In the genomic region with DNA sequence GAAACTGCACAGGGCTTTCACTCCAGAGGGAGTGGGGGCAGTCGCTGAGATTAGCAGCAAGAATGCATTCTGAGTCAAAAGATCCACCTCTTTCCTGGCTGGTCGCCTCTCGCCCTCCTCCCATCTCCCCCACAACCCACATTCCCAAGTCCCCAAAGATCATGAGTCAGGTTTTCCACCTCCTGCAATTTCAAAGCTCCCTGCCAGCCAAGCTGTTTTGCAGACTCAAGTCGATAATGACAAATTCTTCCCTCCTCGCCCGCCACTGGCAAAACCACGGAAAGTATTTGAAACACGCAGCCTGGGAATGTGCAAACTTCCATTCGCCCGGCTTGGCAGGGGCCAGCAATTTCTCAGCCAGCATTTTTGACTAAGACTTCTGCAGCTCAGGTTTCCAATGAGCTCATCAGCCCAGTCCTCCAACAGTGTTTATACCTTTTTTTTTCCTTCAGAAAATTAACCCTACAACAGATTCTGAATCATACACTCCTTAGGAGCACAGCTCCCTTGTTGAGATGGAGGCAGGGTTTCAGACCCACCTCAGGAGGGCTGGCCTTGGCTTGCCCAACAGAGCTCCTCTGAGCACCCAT, we compare ENCODE assay signal across 1 cellular context.
TF ChIP-seq lines count a peak whose summit lies in the region.

No MANE protein-coding gene starts in this region.

TF ChIP-seq in IMR-90, 13 proteins besides CTCF, POLR2A, EP300 and RAD21 (continued from another document):
- TF ChIP-seq, protein P1, sequence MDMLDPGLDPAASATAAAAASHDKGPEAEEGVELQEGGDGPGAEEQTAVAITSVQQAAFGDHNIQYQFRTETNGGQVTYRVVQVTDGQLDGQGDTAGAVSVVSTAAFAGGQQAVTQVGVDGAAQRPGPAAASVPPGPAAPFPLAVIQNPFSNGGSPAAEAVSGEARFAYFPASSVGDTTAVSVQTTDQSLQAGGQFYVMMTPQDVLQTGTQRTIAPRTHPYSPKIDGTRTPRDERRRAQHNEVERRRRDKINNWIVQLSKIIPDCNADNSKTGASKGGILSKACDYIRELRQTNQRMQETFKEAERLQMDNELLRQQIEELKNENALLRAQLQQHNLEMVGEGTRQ (IDR thresholded peaks at IDR 0.05; ENCODE audit: low read depth, low read length): no peak
- TF ChIP-seq MAFK (IDR thresholded peaks at IDR 0.05; ENCODE audit: low read depth, low read length) (peak; percentile 94), NFE2L2 (IDR thresholded peaks at IDR 0.05; ENCODE audit: low read depth, low read length) (peak; percentile 74; the same call in 1 of the 2 replicates), CEBPB (IDR thresholded peaks at IDR 0.05; ENCODE audit: low read depth, low read length) (peak; percentile 60; the same call in 1 of the 2 replicates), RCOR1 (IDR thresholded peaks at IDR 0.05; ENCODE audit: insufficient replicate concordance, low read length) (peak; percentile 95), RFX5 (IDR thresholded peaks at IDR 0.05; ENCODE audit: low read depth, low read length) (0 out of 2 replicates have a peak, but pooled peaks have one; percentile 14), FOS (IDR thresholded peaks at IDR 0.05; ENCODE audit: low read depth, low read length) (peak; percentile 87), MXI1 (IDR thresholded peaks at IDR 0.05; ENCODE audit: borderline replicate concordance, low read depth, low read length) (no peak), MAZ (IDR thresholded peaks at IDR 0.05; ENCODE audit: borderline replicate concordance, low read depth, low read length) (peak; percentile 89), BHLHE40 (IDR thresholded peaks at IDR 0.05; ENCODE audit: low read depth, low read length) (peak; percentile 75)
